Comparison of ENCODE assay signal across 19 cellular contexts in genomic region chr11:76903325-76903724, GRCh38. TPM values are rescaled to one million over a fixed set of nuclear protein-coding genes. Genes with fewer than 3 reads are reported as not detected.
A peak's percentile ranks its signal among the peaks of the same experiment; 100 is the strongest.
DNase-seq lines count a peak whose midpoint lies in the region; ATAC-seq, FAIRE-seq and TF ChIP-seq lines count a peak whose summit lies in the region.
"Had no signal": no experiment of that assay in that cellular context is flagged by ENCODE, and none has a peak within 500 bp of the region (broad histone marks: within the 10 kb centered on the region; RNA-seq: fewer than 3 reads in every experiment).

No MANE protein-coding gene starts in this region.

- CTCF ChIA-PET in HepG2 (lab: Yijun Ruan, JAX; ENCODE audit: low intra/inter-chr PET ratio, low total read pairs): no interaction called here

- no peak for TF ChIP-seq POLR2A in HepG2 (IDR thresholded peaks at IDR 0.05; ENCODE audit: insufficient read depth in 1 of 2, low read depth in 2 of 2, low read length in 2 of 2)

- H3K27me3 ChIP-seq in colonic mucosa (no peaks in the 10 kb centered on the region), HepG2 (ENCODE audit: control insufficient read depth in 1 of 2, insufficient read depth in 2 of 2, low read length in 2 of 2) (no peaks in the 10 kb centered on the region)
- H3K27me3 ChIP-seq: neutrophil, SJSA1, tibial nerve had no signal

- H3K4me3 ChIP-seq in colonic mucosa (no peak overlapping the region), HepG2 (replicated peaks in 1 of 3; ENCODE audit: insufficient read depth in 1 of 3, low read depth in 2 of 3, low read length in 3 of 3) (no peak overlapping the region)
- H3K4me3 ChIP-seq: SJSA1, tibial nerve had no signal

- no peaks in the 10 kb centered on the region for H3K79me2 ChIP-seq in HepG2 (ENCODE audit: insufficient read depth, low read length)

- BruUV-seq in HepG2 (replicated peaks; lab: Mats Ljungman, UMichigan): no TSS peak

- H3K27ac Mint-ChIP-seq in mesothelial cell of epicardium: peak overlapping the region; percentile 71
- H3K27ac Mint-ChIP-seq: activated CD4-positive, alpha-beta T cell treated with anti-CD3 and anti-CD28 coated beads, Interleukin-2, amount 10 ng/mL, durations not matched to agents 24 days and 14 days; activated naive CD8-positive, alpha-beta T cell treated with anti-CD3 and anti-CD28 coated beads, Interleukin-2, amount 10 ng/mL, durations not matched to agents 7 days and 5 days; immature natural killer cell; stimulated activated effector memory CD8-positive, alpha-beta T cell treated with anti-CD3 and anti-CD28 coated beads, Interleukin-12 subunit alpha, Interleukin-12 subunit beta, amount 100 ng/mL, for 72 hours had no signal

- H2AFZ ChIP-seq in HepG2 (ENCODE audit: low read length): no peak overlapping the region

- H3K4me2 ChIP-seq in HepG2 (ENCODE audit: low read depth, low read length): no peak overlapping the region

- no peaks in the 10 kb centered on the region for H3K27me3 Mint-ChIP-seq in mesothelial cell of epicardium (ENCODE audit: low read depth)
- H3K27me3 Mint-ChIP-seq: activated CD4-positive, alpha-beta T cell treated with anti-CD3 and anti-CD28 coated beads, Interleukin-2, amount 10 ng/mL, durations not matched to agents 24 days and 14 days; activated naive CD8-positive, alpha-beta T cell treated with anti-CD3 and anti-CD28 coated beads, Interleukin-2, amount 10 ng/mL, durations not matched to agents 7 days and 5 days had no signal

- TF ChIP-seq EP300 in HepG2 (IDR thresholded peaks at IDR 0.05; ENCODE audit: low read depth in 2 of 2, low read length in 2 of 2) (no peak), HepG2 (CRISPR knock-in tag; IDR thresholded peaks at IDR 0.05; ENCODE audit: borderline replicate concordance) (no peak)

- H3K4me1 ChIP-seq in colonic mucosa (no peaks in the 10 kb centered on the region), HepG2 (ENCODE audit: insufficient read depth, low read length) (no peaks in the 10 kb centered on the region)
- H3K4me1 ChIP-seq: SJSA1 had no signal

- H3K9me3 ChIP-seq in colonic mucosa (no peaks in the 10 kb centered on the region), HepG2 (ENCODE audit: low read length) (no peaks in the 10 kb centered on the region)
- H3K9me3 ChIP-seq: neutrophil, SJSA1 had no signal

- ATAC-seq in HepG2: no peak
- no peak for ATAC-seq in GM21381 (IDR thresholded peaks at IDR 0.05; ENCODE audit: unreplicated experiment)
- ATAC-seq: activated T-cell treated with anti-CD3 and anti-CD28 coated beads, Interleukin-2, amount 50 U/mL, for 4 hours; stimulated activated effector memory CD8-positive, alpha-beta T cell treated with anti-CD3 and anti-CD28 coated beads, Interleukin-12 subunit alpha, Interleukin-12 subunit beta, amount 100 ng/mL, for 72 hours had no signal

- FAIRE-seq in HepG2 (lab: Jason Lieb, UNC): no peak
- FAIRE-seq: D721Med had no signal

- peaks cover 27% of the 10 kb centered on the region for H3K4me1 Mint-ChIP-seq in mesothelial cell of epicardium
- H3K4me1 Mint-ChIP-seq: stimulated activated effector memory CD8-positive, alpha-beta T cell treated with anti-CD3 and anti-CD28 coated beads, Interleukin-12 subunit alpha, Interleukin-12 subunit beta, amount 100 ng/mL, for 72 hours had no signal

- intact Hi-C loops in colonic mucosa (cut with DNase I) (no loop called here), HepG2 (cut with micrococcal nuclease; ENCODE audit: unreplicated experiment) (no loop called here)

- DNase-seq in DMS53 (lab: John Stamatoyannopoulos, UW) (peak; percentile 96), NCI-H1105 (lab: John Stamatoyannopoulos, UW) (peak; percentile 8), colonic mucosa (peak; percentile 27), mesothelial cell of epicardium (ENCODE audit: low spot score in 2 of 2, unreplicated experiment in 2 of 2) (no peak), HepG2 (ENCODE audit: low spot score) (no peak), GM19240 (ENCODE audit: insufficient read length, low spot score) (no peak)
- no peak for DNase-seq in central memory CD4-positive, alpha-beta T cell
- DNase-seq: activated CD4-positive, alpha-beta T cell treated with anti-CD3 and anti-CD28 coated beads, Interleukin-2, amount 10 ng/mL, durations not matched to agents 24 days and 14 days; activated naive CD8-positive, alpha-beta T cell treated with anti-CD3 and anti-CD28 coated beads, Interleukin-2, amount 10 ng/mL, durations not matched to agents 7 days and 5 days; activated T-cell treated with anti-CD3 and anti-CD28 coated beads, Interleukin-2, amount 50 U/mL, for 4 hours; foreskin fibroblast; immature natural killer cell; NCI-H187 had no signal

- no peak overlapping the region for H3K9ac ChIP-seq in colonic mucosa (ENCODE audit: low read depth in 2 of 2, low read length in 2 of 2)
- no peak overlapping the region for H3K9ac ChIP-seq in HepG2 (ENCODE audit: insufficient read depth, low read depth, low read length)

- TF ChIP-seq CTCF in colonic mucosa (IDR thresholded peaks at IDR 0.05): no peak
- TF ChIP-seq CTCF in mesothelial cell of epicardium (IDR thresholded peaks at IDR 0.05; ENCODE audit: unreplicated experiment): no peak
- TF ChIP-seq CTCF in HepG2 (CRISPR knock-in tag; IDR thresholded peaks at IDR 0.05): no peak

- H3K4me3 Mint-ChIP-seq in mesothelial cell of epicardium: no peak overlapping the region
- H3K4me3 Mint-ChIP-seq: activated CD4-positive, alpha-beta T cell treated with anti-CD3 and anti-CD28 coated beads, Interleukin-2, amount 10 ng/mL, durations not matched to agents 24 days and 14 days; activated naive CD8-positive, alpha-beta T cell treated with anti-CD3 and anti-CD28 coated beads, Interleukin-2, amount 10 ng/mL, durations not matched to agents 7 days and 5 days; activated T-cell treated with anti-CD3 and anti-CD28 coated beads, Interleukin-2, amount 50 U/mL, for 4 hours; immature natural killer cell; stimulated activated effector memory CD8-positive, alpha-beta T cell treated with anti-CD3 and anti-CD28 coated beads, Interleukin-12 subunit alpha, Interleukin-12 subunit beta, amount 100 ng/mL, for 72 hours had no signal

- peaks cover 13% of the 10 kb centered on the region for H3K9me3 Mint-ChIP-seq in mesothelial cell of epicardium
- H3K9me3 Mint-ChIP-seq: activated CD4-positive, alpha-beta T cell treated with anti-CD3 and anti-CD28 coated beads, Interleukin-2, amount 10 ng/mL, durations not matched to agents 24 days and 14 days; immature natural killer cell; stimulated activated effector memory CD8-positive, alpha-beta T cell treated with anti-CD3 and anti-CD28 coated beads, Interleukin-12 subunit alpha, Interleukin-12 subunit beta, amount 100 ng/mL, for 72 hours had no signal

- TF ChIP-seq RAD21 in HepG2 (CRISPR knock-in tag; IDR thresholded peaks at IDR 0.05): no peak

- H3K27ac ChIP-seq in colonic mucosa (no peak overlapping the region), HepG2 (ENCODE audit: extremely low read length, insufficient read depth, low read length) (no peak overlapping the region)
- H3K27ac ChIP-seq: neutrophil, SJSA1, tibial nerve had no signal

- in situ Hi-C loops in HepG2 (cut with HindIII; ENCODE audit: extremely low pct_ligation_motif_present, low pct_unique_long_range_greater_than_20kb): loop anchor here (25.0 kb wide), 1 partner anchor 134 kb away; the partner anchor contains the start of gene B3GNT6

- POLR2A ChIA-PET in HepG2 (lab: Yijun Ruan, JAX): no interaction called here

- H3K36me3 Mint-ChIP-seq in mesothelial cell of epicardium: peaks cover 2% of the 10 kb centered on the region
- H3K36me3 Mint-ChIP-seq: stimulated activated effector memory CD8-positive, alpha-beta T cell treated with anti-CD3 and anti-CD28 coated beads, Interleukin-12 subunit alpha, Interleukin-12 subunit beta, amount 100 ng/mL, for 72 hours had no signal

- H3K36me3 ChIP-seq in colonic mucosa (no peaks in the 10 kb centered on the region), HepG2 (replicated peaks in 1 of 2; ENCODE audit: control insufficient read depth in 1 of 2, insufficient read depth in 2 of 2, low read length in 2 of 2) (no peaks in the 10 kb centered on the region)
- H3K36me3 ChIP-seq: neutrophil, SJSA1, tibial nerve had no signal

- 95% methylated on average over 3 of the region's 3 CpGs for WGBS in HepG2 (ENCODE audit: low lambda C conversion rate)

- no peaks in the 10 kb centered on the region for H4K20me1 ChIP-seq in HepG2 (ENCODE audit: insufficient read depth, low read length)

TF ChIP-seq in HepG2, 621 proteins besides CTCF, POLR2A, EP300 and RAD21 (continues in another document):
- no peak for TF ChIP-seq ZFP37 (CRISPR knock-in tag; IDR thresholded peaks at IDR 0.05; ENCODE audit: borderline replicate concordance)
- no peak for TF ChIP-seq ZNF572 (CRISPR knock-in tag; IDR thresholded peaks at IDR 0.05)
- TF ChIP-seq SALL2 (CRISPR knock-in tag; IDR thresholded peaks at IDR 0.05): no peak
- no peak for TF ChIP-seq ZNF180 (CRISPR knock-in tag; IDR thresholded peaks at IDR 0.05; ENCODE audit: borderline replicate concordance, low read depth)
- no peak for TF ChIP-seq PRMT3 (CRISPR knock-in tag; IDR thresholded peaks at IDR 0.05; ENCODE audit: borderline replicate concordance, low read depth)
- no peak for TF ChIP-seq THYN1 (CRISPR knock-in tag; IDR thresholded peaks at IDR 0.05; ENCODE audit: borderline replicate concordance, low read depth)

RNA-seq across cellular contexts. Expression of gene ACER3, which starts 42.6 kb away (rescaled TPM):
- 10 to 100 TPM; 25.0 to 36.4 TPM for total RNA-seq in colonic mucosa
- total RNA-seq in mesothelial cell of epicardium: 15.1 to 17.5 TPM (median 16.5 TPM) in 3 replicates
- 8.4 and 9.8 TPM in 2 replicates for total RNA-seq in HepG2 (2016; rRNA removed; fragmentation: Illumina TruSeq; extraction: Trizol)
- total RNA-seq in HepG2 (2016; cell fraction: cytosol; rRNA removed; fragmentation: Illumina TruSeq; extraction: Trizol; ENCODE audit: low read depth): 3.3 and 3.8 TPM in 2 replicates
- total RNA-seq in HepG2 (2016; cell fraction: insoluble cytoplasmic fraction; rRNA removed; fragmentation: Illumina TruSeq; extraction: Trizol): 9.1 and 9.4 TPM in 2 replicates
- total RNA-seq in HepG2 (2016; cell fraction: membrane; rRNA removed; fragmentation: Illumina TruSeq; extraction: Trizol): 5.6 and 6.6 TPM in 2 replicates
- 8.7 and 11.8 TPM in 2 replicates for total RNA-seq in HepG2 (2016; cell fraction: nucleus; rRNA removed; fragmentation: Illumina TruSeq; extraction: Trizol)
- polyA plus RNA-seq in HepG2 (2011; rRNA removed): 4.4 and 6.0 TPM in 2 replicates
- polyA plus RNA-seq in HepG2 (2011; cell fraction: cytosol; rRNA removed): 2.6 TPM in 2 replicates
- 1.9 and 2.0 TPM in 2 replicates for polyA plus RNA-seq in HepG2 (2011; cell fraction: nucleus; rRNA removed)
- 2.1 and 3.9 TPM in 2 replicates for polyA plus RNA-seq in HepG2 (2012)
- 5.3 and 6.1 TPM in 2 replicates for polyA plus RNA-seq in HepG2 (2016; cell fraction: cytosol; fragmentation: Illumina TruSeq; extraction: Trizol; ENCODE audit: low read depth)
- polyA plus RNA-seq in HepG2 (2016; cell fraction: insoluble cytoplasmic fraction; fragmentation: Illumina TruSeq; extraction: Trizol; ENCODE audit: low read depth): 6.5 and 10.2 TPM in 2 replicates
- 4.7 and 6.8 TPM in 2 replicates for polyA plus RNA-seq in HepG2 (2016; cell fraction: membrane; fragmentation: Illumina TruSeq; extraction: Trizol; ENCODE audit: low read depth)
- polyA plus RNA-seq in HepG2 (2016; cell fraction: nucleus; fragmentation: Illumina TruSeq; extraction: Trizol; ENCODE audit: insufficient read depth, low read depth): 13.1 and 14.2 TPM in 2 replicates
- 5.0 and 23.4 TPM in 2 replicates for polyA minus RNA-seq in HepG2 (2011; rRNA and poly(A)+ RNA removed; ENCODE audit: low replicate concordance)
- 4.7 and 6.3 TPM in 2 replicates for polyA minus RNA-seq in HepG2 (2011; cell fraction: cytosol; rRNA and poly(A)+ RNA removed)
- 6.8 and 8.0 TPM in 2 replicates for polyA minus RNA-seq in HepG2 (2011; cell fraction: nucleus; rRNA and poly(A)+ RNA removed)

Comparison
In these comparisons a context has a peak if more than half of its experiments do, and no peak if none do; other contexts are left out.
1. DNase-seq: peak in DMS53 (single experiment), NCI-H1105 (single experiment) and colonic mucosa (single experiment); none in mesothelial cell of epicardium (0 of 2), central memory CD4-positive, alpha-beta T cell (single experiment), HepG2 (single experiment) and GM19240 (single experiment).